21 cellular contexts compared by ENCODE assay signal in the genomic region with DNA sequence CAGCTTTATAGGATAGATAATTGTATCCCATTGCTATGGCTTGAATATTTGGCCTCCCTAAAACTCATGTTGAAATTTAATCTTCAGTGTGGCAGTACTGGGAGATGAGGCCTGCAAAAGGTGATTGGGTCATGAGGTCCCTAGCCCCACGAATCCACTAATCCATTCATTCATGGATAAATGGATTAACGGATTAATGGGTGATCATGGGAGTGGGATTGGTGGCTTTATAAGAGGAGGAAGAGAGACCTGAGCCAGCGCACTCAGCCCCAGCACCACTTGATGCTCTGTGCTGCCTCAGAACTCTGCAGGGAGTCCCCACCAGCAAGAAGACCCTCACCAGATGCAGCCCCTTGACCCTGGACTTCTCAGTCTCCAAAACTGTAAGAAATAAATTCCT. TPM values are rescaled to one million over a fixed set of nuclear protein-coding genes. Genes with fewer than 3 reads are reported as not detected.
DNase-seq lines count a peak whose midpoint lies in the region; TF ChIP-seq lines count a peak whose summit lies in the region.
"Had no signal": no experiment of that assay in that cellular context is flagged by ENCODE, and none has a peak within 500 bp of the region (broad histone marks: within the 10 kb centered on the region; RNA-seq: fewer than 3 reads in every experiment).

No MANE protein-coding gene starts in this region.

- H3K4me3 Mint-ChIP-seq in nephron = no peak overlapping the region
- H3K4me3 Mint-ChIP-seq in endothelial cell (ENCODE audit: unreplicated experiment) = no peak overlapping the region
- H3K4me3 Mint-ChIP-seq: CD4-positive, alpha-beta memory T cell; GM23338; H9 had no signal

- H3K9me3 Mint-ChIP-seq in nephron = no peaks in the 10 kb centered on the region
- H3K9me3 Mint-ChIP-seq in endothelial cell (ENCODE audit: unreplicated experiment) = no peaks in the 10 kb centered on the region
- H3K9me3 Mint-ChIP-seq: CD4-positive, alpha-beta memory T cell; GM23338; H9 had no signal

- H3K4me1 Mint-ChIP-seq in nephron (peaks cover 35% of the 10 kb centered on the region), endothelial cell (ENCODE audit: unreplicated experiment) (no peaks in the 10 kb centered on the region)
- H3K4me1 Mint-ChIP-seq: CD4-positive, alpha-beta memory T cell had no signal

- H3K4me1 ChIP-seq in sigmoid colon = peaks cover 0 to 33% (median 30%) of the 10 kb centered on the region in 4 donors

- no peak overlapping the region for H3K27ac ChIP-seq in sigmoid colon

- H3K27me3 ChIP-seq in sigmoid colon = no peaks in the 10 kb centered on the region

- no peaks in the 10 kb centered on the region for H3K36me3 Mint-ChIP-seq in nephron (ENCODE audit: low read depth)
- no peaks in the 10 kb centered on the region for H3K36me3 Mint-ChIP-seq in endothelial cell (ENCODE audit: low read depth, unreplicated experiment)
- H3K36me3 Mint-ChIP-seq: CD4-positive, alpha-beta memory T cell had no signal

- DNase-seq in NCI-H82 (lab: John Stamatoyannopoulos, UW) = peak; percentile 99
- DNase-seq in sigmoid colon = peak; percentile 12
- DNase-seq in NCI-H526 treated with DMSO at 0.1 percent for 48 hours (lab: John Stamatoyannopoulos, UW) = no peak
- no peak for DNase-seq in NCI-H128 (lab: John Stamatoyannopoulos, UW; ENCODE audit: unreplicated experiment)
- no peak for DNase-seq in endothelial cell (ENCODE audit: low spot score)
- DNase-seq: C1 segment of cervical spinal cord; Calu3; CD4-positive, alpha-beta memory T cell; COR-L47; DMS53; DMS79 treated with DMSO at 0.1 percent for 48 hours; GF-D8; H9 had no signal

- no peaks in the 10 kb centered on the region for H3K9me3 ChIP-seq in sigmoid colon

- no peak overlapping the region for H3K4me3 ChIP-seq in sigmoid colon
- H3K4me3 ChIP-seq: GM23338 had no signal

- H3K27me3 Mint-ChIP-seq in nephron (ENCODE audit: low read depth) (no peaks in the 10 kb centered on the region), endothelial cell (ENCODE audit: unreplicated experiment) (peaks cover 8% of the 10 kb centered on the region)

- no peak for TF ChIP-seq CTCF in nephron (IDR thresholded peaks at IDR 0.05; ENCODE audit: unreplicated experiment in 3 of 3)
- no peak for TF ChIP-seq CTCF in sigmoid colon (IDR thresholded peaks at IDR 0.05)
- TF ChIP-seq CTCF in endothelial cell (IDR thresholded peaks at IDR 0.05; ENCODE audit: unreplicated experiment) = no peak

- TF ChIP-seq POLR2A in sigmoid colon (IDR thresholded peaks at IDR 0.05) = no peak

- intact Hi-C loops in sigmoid colon (cut with DNase I) = no loop called here

- no peaks in the 10 kb centered on the region for H3K36me3 ChIP-seq in sigmoid colon

- TF ChIP-seq EP300 in sigmoid colon (IDR thresholded peaks at IDR 0.05) = no peak

- 84 to 85% methylated on average over 3 of the region's 3 CpGs for WGBS in sigmoid colon, 2 donors

- H3K27ac Mint-ChIP-seq in nephron (peak overlapping the region in 2 of 3 experiments; percentile 55 to 63), endothelial cell (ENCODE audit: unreplicated experiment) (no peak overlapping the region)
- H3K27ac Mint-ChIP-seq: GM23338, H9 had no signal

RNA-seq across cellular contexts. Expression of a gene that starts 32.0 kb away (rescaled TPM):
- total RNA-seq in sigmoid colon = 1,000 to 10,000 TPM in 1 of 4 donors, 100 to 1,000 TPM in 3; 445 to 1,159 (median 590) TPM
- 1,000 to 10,000 TPM; 4,079 to 7,223 (median 4,178) TPM for polyA plus RNA-seq in sigmoid colon
- 11.9 TPM for total RNA-seq in endothelial cell (ENCODE audit: unreplicated experiment)
- total RNA-seq: H9 had no signal

RNA-seq across cellular contexts. Expression of a gene that starts 37.0 kb away (rescaled TPM):
- total RNA-seq in sigmoid colon = not detected
- polyA plus RNA-seq in sigmoid colon = not detected
- total RNA-seq in endothelial cell (ENCODE audit: unreplicated experiment) = not detected
- total RNA-seq: A673, Calu3, GM23338, H4, H9 had no signal

RNA-seq across cellular contexts. Expression of a gene that starts 41.8 kb away (rescaled TPM):
- total RNA-seq in sigmoid colon = 100 to 1,000 TPM; 189 to 486 (median 288) TPM
- polyA plus RNA-seq in sigmoid colon = 100 to 1,000 TPM; 304 to 499 (median 336) TPM
- total RNA-seq in endothelial cell (ENCODE audit: unreplicated experiment) = 2.8 TPM

RNA-seq across cellular contexts. Expression of a gene that starts 43.3 kb away (rescaled TPM):
- total RNA-seq in sigmoid colon = not detected
- not detected for polyA plus RNA-seq in sigmoid colon
- not detected for total RNA-seq in endothelial cell (ENCODE audit: unreplicated experiment)
- total RNA-seq: A172; A673; Calu3; CD4-positive, alpha-beta memory T cell; Daoy; G401; GM23338; H4; H9 had no signal
- polyA plus RNA-seq: BJ; CD4-positive, alpha-beta memory T cell; GM23338 had no signal

RNA-seq across cellular contexts. Expression of a gene that starts 45.3 kb away (rescaled TPM):
- total RNA-seq in sigmoid colon = 1 to 10 TPM; 1.1 to 4.3 (median 2.2) TPM
- polyA plus RNA-seq in sigmoid colon = 1 to 10 TPM; 1.4 to 3.9 (median 3.6) TPM
- not detected for total RNA-seq in endothelial cell (ENCODE audit: unreplicated experiment)
- total RNA-seq: Calu3; CD4-positive, alpha-beta memory T cell; GM23338; H9 had no signal
- polyA plus RNA-seq: CD4-positive, alpha-beta memory T cell; GM23338 had no signal

Comparison
In these comparisons a context has a peak if more than half of its experiments do, and no peak if none do; other contexts are left out.
1. DNase-seq: peak in NCI-H82 (single experiment) and sigmoid colon (single experiment); none in NCI-H526 treated with DMSO at 0.1 percent for 48 hours (single experiment), NCI-H128 (single experiment) and endothelial cell (single experiment).
2. RNA of a gene that starts 32.0 kb away (total RNA-seq): 445 to 1,159 TPM in sigmoid colon; 11.9 TPM in endothelial cell (single experiment); every median in the first group is over 10 times any median in the second.
3. RNA of a gene that starts 41.8 kb away (total RNA-seq): 189 to 486 TPM in sigmoid colon; 2.8 TPM in endothelial cell (single experiment); every median in the first group is over 10 times any median in the second.